Comparison of ENCODE assay signal across 9 cellular contexts in genomic region chr15:44593042-44593736, GRCh38. TPM values are rescaled to one million over a fixed set of nuclear protein-coding genes. Genes with fewer than 3 reads are reported as not detected.
DNase-seq lines count a peak whose midpoint lies in the region; ATAC-seq and TF ChIP-seq lines count a peak whose summit lies in the region.
"Had no signal": no experiment of that assay in that cellular context is flagged by ENCODE, and none has a peak within 500 bp of the region (broad histone marks: within the 10 kb centered on the region; RNA-seq: fewer than 3 reads in every experiment).

No MANE protein-coding gene starts in this region.

- H3K27ac Mint-ChIP-seq in CD14-positive monocyte (peak overlapping the region in 2 of 7 donors; percentile 2 to 46), HFFc6 (no peak overlapping the region)
- peak overlapping the region; percentile 55 for H3K27ac Mint-ChIP-seq in activated T-helper 1 cell treated with anti-CD3 and anti-CD28 coated beads, Interleukin-12 subunit alpha, Interleukin-12 subunit beta, Interleukin-2, Interleukin-4 antibody, amounts not matched to agents 30 ng/mL and 10 ng/mL and 1 ng/mL, durations not matched to agents 14 hours and 24 hours and 36 hours
- H3K27ac Mint-ChIP-seq: activated naive CD8-positive, alpha-beta T cell had no signal

- H3K36me3 ChIP-seq in left lung, result peaks cover 0 to 100% of the 10 kb centered on the region in 2 donors

- H3K27me3 ChIP-seq in left lung, result no peaks in the 10 kb centered on the region

- H3K36me3 Mint-ChIP-seq in CD14-positive monocyte (peaks cover 70 to 98% of the 10 kb centered on the region in 2 donors), HFFc6 (ENCODE audit: low read depth) (peaks cover 20% of the 10 kb centered on the region)
- peaks cover 38% of the 10 kb centered on the region for H3K36me3 Mint-ChIP-seq in activated T-helper 1 cell treated with anti-CD3 and anti-CD28 coated beads, Interleukin-12 subunit alpha, Interleukin-12 subunit beta, Interleukin-2, Interleukin-4 antibody, amounts not matched to agents 30 ng/mL and 10 ng/mL and 1 ng/mL, durations not matched to agents 14 hours and 24 hours and 36 hours (ENCODE audit: low read depth)
- H3K36me3 Mint-ChIP-seq: activated naive CD8-positive, alpha-beta T cell had no signal

- no peak for DNase-seq in CD14-positive monocyte (ENCODE audit: low spot score)
- peak; percentile 9 for DNase-seq in HFFc6
- DNase-seq in activated T-helper 1 cell treated with anti-CD3 and anti-CD28 coated beads, Interleukin-12 subunit alpha, Interleukin-12 subunit beta, Interleukin-2, Interleukin-4 antibody, amounts not matched to agents 30 ng/mL and 10 ng/mL and 1 ng/mL, durations not matched to agents 14 hours and 24 hours and 36 hours (ENCODE audit: low spot score), result no peak
- DNase-seq in left lung, result no peak
- no peak for DNase-seq in midbrain (lab: John Stamatoyannopoulos, UW)
- no peak for DNase-seq in retina
- no peak for DNase-seq in NCI-H2227 treated with DMSO at 0.1 percent for 48 hours (lab: John Stamatoyannopoulos, UW)

- TF ChIP-seq CTCF in CD14-positive monocyte (IDR thresholded peaks at IDR 0.05), result peak; percentile 53
- TF ChIP-seq CTCF in HFFc6 (IDR thresholded peaks at IDR 0.05), result peak; percentile 80
- TF ChIP-seq CTCF in left lung (IDR thresholded peaks at IDR 0.05), result peak; percentile 23 to 37

- H3K4me3 ChIP-seq in left lung, result no peak overlapping the region

- peaks cover 0 to 2% (median 0%) of the 10 kb centered on the region in 3 donors for H3K27me3 Mint-ChIP-seq in CD14-positive monocyte (ENCODE audit: low read depth in 3 of 3)
- no peaks in the 10 kb centered on the region for H3K27me3 Mint-ChIP-seq in HFFc6 (ENCODE audit: insufficient read depth)
- no peaks in the 10 kb centered on the region for H3K27me3 Mint-ChIP-seq in activated T-helper 1 cell treated with anti-CD3 and anti-CD28 coated beads, Interleukin-12 subunit alpha, Interleukin-12 subunit beta, Interleukin-2, Interleukin-4 antibody, amounts not matched to agents 30 ng/mL and 10 ng/mL and 1 ng/mL, durations not matched to agents 14 hours and 24 hours and 36 hours (ENCODE audit: insufficient read depth)
- H3K27me3 Mint-ChIP-seq: activated naive CD8-positive, alpha-beta T cell had no signal

- no peaks in the 10 kb centered on the region for H3K4me1 ChIP-seq in left lung

- H3K4me3 Mint-ChIP-seq in CD14-positive monocyte (no peak overlapping the region), HFFc6 (no peak overlapping the region)
- H3K4me3 Mint-ChIP-seq in activated T-helper 1 cell treated with anti-CD3 and anti-CD28 coated beads, Interleukin-12 subunit alpha, Interleukin-12 subunit beta, Interleukin-2, Interleukin-4 antibody, amounts not matched to agents 30 ng/mL and 10 ng/mL and 1 ng/mL, durations not matched to agents 14 hours and 24 hours and 36 hours, result no peak overlapping the region
- H3K4me3 Mint-ChIP-seq: activated naive CD8-positive, alpha-beta T cell had no signal

- ATAC-seq in left lung, result peak; percentile 47
- ATAC-seq in HG02642 (IDR thresholded peaks at IDR 0.05; ENCODE audit: poor library complexity, unreplicated experiment), result no peak

- H3K4me1 Mint-ChIP-seq in CD14-positive monocyte (no peaks in the 10 kb centered on the region), HFFc6 (ENCODE audit: low read depth) (peaks cover 13% of the 10 kb centered on the region)
- peaks cover 34% of the 10 kb centered on the region for H3K4me1 Mint-ChIP-seq in activated T-helper 1 cell treated with anti-CD3 and anti-CD28 coated beads, Interleukin-12 subunit alpha, Interleukin-12 subunit beta, Interleukin-2, Interleukin-4 antibody, amounts not matched to agents 30 ng/mL and 10 ng/mL and 1 ng/mL, durations not matched to agents 14 hours and 24 hours and 36 hours (ENCODE audit: low read depth)

- intact Hi-C loops in CD14-positive monocyte (cut with micrococcal nuclease) (loop anchor here in 1 of 2 donors (10.0 kb wide), 1 partner anchor 62 kb away; no protein-coding TSS in a partner anchor), left lung (cut with DNase I) (no loop called here)
- intact Hi-C loops in activated T-helper 1 cell treated with anti-CD3 and anti-CD28 coated beads, Interleukin-12 subunit alpha, Interleukin-12 subunit beta, Interleukin-2, Interleukin-4 antibody, amounts not matched to agents 30 ng/mL and 10 ng/mL and 1 ng/mL, durations not matched to agents 14 hours and 24 hours and 36 hours (cut with micrococcal nuclease), result loop anchor here (1.0 to 10.0 kb wide), 5 partner anchors 70 to 444 kb away; partner anchors contain the start of gene SPG11

- H3K9me3 Mint-ChIP-seq in CD14-positive monocyte, result no peaks in the 10 kb centered on the region
- H3K9me3 Mint-ChIP-seq in HFFc6, result no peaks in the 10 kb centered on the region
- H3K9me3 Mint-ChIP-seq in activated T-helper 1 cell treated with anti-CD3 and anti-CD28 coated beads, Interleukin-12 subunit alpha, Interleukin-12 subunit beta, Interleukin-2, Interleukin-4 antibody, amounts not matched to agents 30 ng/mL and 10 ng/mL and 1 ng/mL, durations not matched to agents 14 hours and 24 hours and 36 hours, result no peaks in the 10 kb centered on the region

- H3K9me3 ChIP-seq in left lung, result no peaks in the 10 kb centered on the region

- H3K27ac ChIP-seq in left lung, result no peak overlapping the region

RNA-seq across cellular contexts. Expression of gene EIF3J, which starts 56.2 kb away (rescaled TPM):
- 10 to 100 TPM in 1 of 2 donors, 1 to 10 TPM in 1; 9.7 to 13.5 TPM for polyA plus RNA-seq in CD14-positive monocyte
- total RNA-seq in HFFc6 (2021; fragmentation: NEBNext Ultra II Directional; extraction: Animal tissue kit (Norgen Biotek cat#: 25700)), result 100 to 1,000 TPM in 1 of 6 experiments, 10 to 100 TPM in 5; 83.2 to 120 (median 87.5) TPM
- 163 and 168 TPM in 2 replicates for total RNA-seq in activated T-helper 1 cell treated with anti-CD3 and anti-CD28 coated beads, Interleukin-12 subunit alpha, Interleukin-12 subunit beta, Interleukin-2, Interleukin-4 antibody, amounts not matched to agents 30 ng/mL and 10 ng/mL and 1 ng/mL, durations not matched to agents 14 hours and 24 hours and 36 hours
- 10 to 100 TPM; 58.9 to 77.1 TPM for total RNA-seq in left lung

Comparison
In these comparisons a context has a peak if more than half of its experiments do, and no peak if none do; other contexts are left out.
1. CTCF ChIP-seq: peak in every context shown above with its lines; median percentile 80 in HFFc6; 53 in CD14-positive monocyte; 30 in left lung.